ENCODE assay signal across 8 cellular contexts in the genomic region with DNA sequence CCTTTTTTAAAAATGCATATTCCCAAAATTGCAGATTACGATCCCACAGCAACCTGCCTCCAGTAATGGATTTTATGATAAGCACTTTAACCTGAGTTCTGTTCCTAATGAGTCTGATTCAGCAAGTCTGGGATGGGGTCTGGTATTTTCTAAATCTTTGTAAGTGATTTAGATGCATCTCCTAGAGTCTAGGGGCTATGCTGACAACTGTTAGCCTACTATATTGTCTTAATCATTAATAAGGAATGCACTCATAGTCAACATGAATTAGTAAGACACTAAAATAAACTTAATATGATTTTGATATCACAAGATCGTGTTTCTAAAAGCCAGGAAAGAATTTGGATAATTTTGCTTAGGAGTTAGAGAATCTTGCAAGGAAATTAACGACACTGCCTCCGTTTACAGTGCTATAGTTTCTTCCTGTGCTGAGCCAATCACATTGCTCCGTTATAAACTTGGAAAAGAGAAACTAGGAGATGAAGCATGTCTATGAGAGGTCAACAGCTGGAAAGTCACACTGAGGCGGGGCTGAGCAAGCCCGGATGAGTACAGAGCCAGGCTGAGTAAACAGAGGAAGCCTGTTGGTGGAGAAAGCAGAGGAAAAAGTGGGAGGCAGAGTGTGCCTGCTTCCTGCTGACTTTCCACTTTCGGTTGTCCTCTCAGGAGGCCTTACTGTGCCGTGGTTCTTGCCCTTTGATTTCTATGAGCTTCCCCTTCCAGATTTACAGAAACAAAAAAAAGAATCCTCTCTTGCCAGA. TPM values are rescaled to one million over a fixed set of nuclear protein-coding genes. Genes with fewer than 3 reads are reported as not detected.
A peak's percentile ranks its signal among the peaks of the same experiment; 100 is the strongest.
DNase-seq lines count a peak whose midpoint lies in the region; ATAC-seq, FAIRE-seq and TF ChIP-seq lines count a peak whose summit lies in the region.

No MANE protein-coding gene starts in this region.

- no peak overlapping the region for H3K4me3 ChIP-seq in K562

- intact Hi-C loops in K562 (cut with micrococcal nuclease) = no loop called here

- no peaks in the 10 kb centered on the region for H3K27me3 ChIP-seq in K562 (ENCODE audit: control insufficient read depth in 2 of 2, insufficient read depth in 2 of 2, low read length in 2 of 2)

- CTCF ChIA-PET in K562 (lab: Yijun Ruan, JAX; ENCODE audit: low intra/inter-chr PET ratio) = no interaction called here

- H3K27ac ChIP-seq in K562 (ENCODE audit: extremely low read depth, low read depth, low read length) = no peak overlapping the region

- 33% methylated on average over 9 of the region's 9 CpGs for WGBS in K562 (ENCODE audit: insufficient coverage, low coverage, missing lambda C conversion rate)

- H3K9ac ChIP-seq in K562 (ENCODE audit: insufficient read depth in 1 of 2, low read depth in 2 of 2, low read length in 2 of 2) = peak overlapping the region in 1 of 2 experiments; percentile 56; a peak in 1 of 4 replicates

- peaks cover 1 to 15% of the 10 kb centered on the region in 2 experiments; a peak in 3 of 5 replicates for H3K4me1 ChIP-seq in K562 (replicated peaks in 1 of 2; ENCODE audit: control insufficient read depth in 2 of 2, insufficient read depth in 2 of 2, low read length in 2 of 2)

- H4K20me1 ChIP-seq in K562 (replicated peaks; ENCODE audit: control insufficient read depth, insufficient read depth, low read length) = no peaks in the 10 kb centered on the region

- H3K79me2 ChIP-seq in K562 (ENCODE audit: control insufficient read depth, insufficient read depth, low read length) = peaks cover 18% of the 10 kb centered on the region

- H3K4me2 ChIP-seq in K562 (ENCODE audit: insufficient read depth, low read length) = 0 out of 2 replicates have a peak overlapping the region, but pooled peaks have one; percentile 23

- no peaks in the 10 kb centered on the region for H3K9me1 ChIP-seq in K562 (ENCODE audit: control insufficient read depth, insufficient read depth, low read length)

- TF ChIP-seq EP300 in K562 (IDR thresholded peaks at IDR 0.05; ENCODE audit: low read length) = no peak

- POLR2A ChIA-PET in K562 (lab: Yijun Ruan, JAX) = interaction anchor here (0.6 kb wide), 1 partner anchor 30 kb away, joined by 3 read pairs; no protein-coding TSS in a partner anchor

- H2AFZ ChIP-seq in K562 (ENCODE audit: low read depth, low read length) = peak overlapping the region; percentile 25; the same call in 1 of the 2 replicates

- DNase-seq in CD1c-positive myeloid dendritic cell (ENCODE audit: extremely low spot score) (peak; percentile 87), NCI-H187 (lab: John Stamatoyannopoulos, UW) (peak; percentile 16), K562 (ENCODE audit: extremely low read depth in 1 of 4, low spot score in 3 of 4) (peak in 2 of 4 experiments; percentile 18 to 47), smooth muscle cell of the brain vasculature (ENCODE audit: low read depth, low spot score) (peak; percentile 84), iPS-NIHi7 (ENCODE audit: extremely low spot score) (no peak)

- TF ChIP-seq RAD21 in K562 (CRISPR knock-in tag; conservative IDR thresholded peaks at IDR 0.05 in 1 of 2, IDR thresholded peaks at IDR 0.05 in 1 of 2) = no peak

- TF ChIP-seq CTCF in K562 (IDR thresholded peaks at IDR 0.05 in 2 of 3, conservative IDR thresholded peaks at IDR 0.05 in 1 of 3; ENCODE audit: insufficient read depth in 2 of 3, low read depth in 1 of 3, low read length in 3 of 3) = no peak

- in situ Hi-C loops in K562 (cut with MboI) = no loop called here

- no peaks in the 10 kb centered on the region for H3K9me3 ChIP-seq in K562 (replicated peaks; ENCODE audit: control insufficient read depth, insufficient read depth, low read depth, low read length)

- ATAC-seq in K562 (peak; percentile 52), HG02870 (IDR thresholded peaks at IDR 0.05; ENCODE audit: unreplicated experiment) (no peak), HG03135 (IDR thresholded peaks at IDR 0.05; ENCODE audit: unreplicated experiment) (no peak)

- peak; percentile 72 for FAIRE-seq in K562 (lab: Jason Lieb, UNC)
- peak; percentile 97 for FAIRE-seq in islet of Langerhans (lab: Jason Lieb, UNC)

- no peak for TF ChIP-seq POLR2A in K562 (conservative IDR thresholded peaks at IDR 0.05)

- no TSS peak for BruUV-seq in K562 (replicated peaks; lab: Mats Ljungman, UMichigan)

- no peaks in the 10 kb centered on the region for H3K36me3 ChIP-seq in K562 (ENCODE audit: control insufficient read depth, insufficient read depth, low read length)

TF ChIP-seq in K562, 482 proteins besides CTCF, POLR2A, EP300 and RAD21 (continues in another document):
- TF ChIP-seq NR2C2 (CRISPR knock-in tag; IDR thresholded peaks at IDR 0.05) (no peak), NR2C2 (tag; IDR thresholded peaks at IDR 0.05) (peak; percentile 52; the same call in 1 of the 2 replicates), ZNF316 (IDR thresholded peaks at IDR 0.05) (0 out of 2 replicates have a peak, but pooled peaks have one; percentile 6), FOXK2 (conservative IDR thresholded peaks at IDR 0.05 in 1 of 2, IDR thresholded peaks at IDR 0.05 in 1 of 2; ENCODE audit: low read depth in 2 of 2) (peak in 1 of 2 experiments; percentile 59; a peak in 2 of 4 replicates), FOXA3 (CRISPR knock-in tag; conservative IDR thresholded peaks at IDR 0.05 in 1 of 2, IDR thresholded peaks at IDR 0.05 in 1 of 2) (peak in 1 of 2 experiments; percentile 84; a peak in 3 of 4 replicates), SMAD4 (CRISPR knock-in tag; conservative IDR thresholded peaks at IDR 0.05) (no peak), STAT5B (CRISPR knock-in tag; IDR thresholded peaks at IDR 0.05) (no peak), ETV1 (tag; conservative IDR thresholded peaks at IDR 0.05; ENCODE audit: low read depth) (peak; percentile 64; the same call in 1 of the 2 replicates), TAL1 (IDR thresholded peaks at IDR 0.05) (no peak), SIX5 (IDR thresholded peaks at IDR 0.05; ENCODE audit: borderline replicate concordance in 1 of 2, insufficient read depth in 1 of 2, low read depth in 1 of 2, low read length in 2 of 2) (no peak)

RNA-seq across cellular contexts. Expression of a gene that starts 5.4 kb away (rescaled TPM):
- 31.3 and 49.9 TPM in 2 replicates for total RNA-seq in K562 (2011; cell fraction: chromatin; rRNA removed; ENCODE audit: low replicate concordance)
- total RNA-seq in K562 (2011; cell fraction: nucleolus; rRNA removed) = 18.7 and 26.6 TPM in 2 replicates
- total RNA-seq in K562 (2011; cell fraction: nucleoplasm; rRNA removed) = 35.0 and 62.6 TPM in 2 replicates
- total RNA-seq in K562 (2014; rRNA removed) (17.8 and 17.9 TPM in 2 replicates), K562 (2014; rRNA removed; fragmentation: Illumina TruSeq; extraction: Trizol) (19.3 and 20.0 TPM in 2 replicates), K562 (2015; rRNA removed; fragmentation: Illumina TruSeq; extraction: Trizol) (25.8 TPM in 2 replicates), K562 (2021) (16.6 and 18.4 TPM in 2 replicates)
- polyA plus RNA-seq in K562 (2011; rRNA removed) (17.3 and 21.0 TPM in 2 replicates), K562 (2014; fragmentation: Illumina TruSeq; extraction: Trizol) (16.9 and 18.9 TPM in 2 replicates), K562 (2014; fragmentation: Nextera tagmentation; extraction: Ambion mirVana) (1 to 10 TPM; 6.1 to 8.8 TPM), K562 (2014; rRNA removed) (10.1 and 14.9 TPM in 2 replicates)
- 5.9 and 9.0 TPM in 2 replicates for polyA plus RNA-seq in K562 (2011; cell fraction: cytosol; rRNA removed)
- polyA plus RNA-seq in K562 (2011; cell fraction: nucleus; rRNA removed) = 10.3 and 14.5 TPM in 2 replicates
- polyA plus RNA-seq in K562 (2012) = 14.0 and 25.8 TPM in 2 replicates
- polyA minus RNA-seq in K562 (2011; rRNA and poly(A)+ RNA removed) = 47.7 and 52.6 TPM in 2 replicates
- 10.3 and 19.3 TPM in 2 replicates for polyA minus RNA-seq in K562 (2011; cell fraction: cytosol; rRNA and poly(A)+ RNA removed)
- 16.0 and 24.0 TPM in 2 replicates for polyA minus RNA-seq in K562 (2011; cell fraction: nucleus; rRNA and poly(A)+ RNA removed)

RNA-seq across cellular contexts. Expression of a gene that starts 43.3 kb away (rescaled TPM):
- total RNA-seq in K562 (2011; cell fraction: chromatin; rRNA removed; ENCODE audit: low replicate concordance) = 1.3 and 1.8 TPM in 2 replicates
- total RNA-seq in K562 (2011; cell fraction: nucleolus; rRNA removed) = 0.50 and 0.66 TPM in 2 replicates
- 1.5 and 5.1 TPM in 2 replicates for total RNA-seq in K562 (2011; cell fraction: nucleoplasm; rRNA removed)
- total RNA-seq in K562 (2014; rRNA removed) (3.6 and 3.7 TPM in 2 replicates), K562 (2014; rRNA removed; fragmentation: Illumina TruSeq; extraction: Trizol) (6.4 and 7.4 TPM in 2 replicates), K562 (2015; rRNA removed; fragmentation: Illumina TruSeq; extraction: Trizol) (12.0 and 15.6 TPM in 2 replicates), K562 (2021) (3.7 and 4.8 TPM in 2 replicates)
- polyA plus RNA-seq in K562 (2011; rRNA removed) (0.38 and 4.8 TPM in 2 replicates), K562 (2014; fragmentation: Illumina TruSeq; extraction: Trizol) (5.5 and 6.9 TPM in 2 replicates), K562 (2014; fragmentation: Nextera tagmentation; extraction: Ambion mirVana) (10 to 100 TPM; 11.8 to 12.4 TPM), K562 (2014; rRNA removed) (5.0 and 5.9 TPM in 2 replicates)
- polyA plus RNA-seq in K562 (2011; cell fraction: cytosol; rRNA removed) = 1.2 TPM in 1 of 2 replicates, not detected in the other
- 0.07 and 1.3 TPM in 2 replicates for polyA plus RNA-seq in K562 (2011; cell fraction: nucleus; rRNA removed)
- polyA plus RNA-seq in K562 (2012) = 15.5 and 15.6 TPM in 2 replicates
- polyA minus RNA-seq in K562 (2011; rRNA and poly(A)+ RNA removed) = 0.27 and 3.5 TPM in 2 replicates
- 1.0 TPM in 1 of 2 replicates, not detected in the other for polyA minus RNA-seq in K562 (2011; cell fraction: cytosol; rRNA and poly(A)+ RNA removed)
- polyA minus RNA-seq in K562 (2011; cell fraction: nucleus; rRNA and poly(A)+ RNA removed) = 0.56 and 0.81 TPM in 2 replicates

RNA-seq across cellular contexts. Expression of a gene that starts 60.0 kb away (rescaled TPM):
- total RNA-seq in K562 (2011; cell fraction: chromatin; rRNA removed; ENCODE audit: low replicate concordance) = 34.2 and 138 TPM in 2 replicates
- 17.2 and 22.5 TPM in 2 replicates for total RNA-seq in K562 (2011; cell fraction: nucleolus; rRNA removed)
- 41.9 and 59.5 TPM in 2 replicates for total RNA-seq in K562 (2011; cell fraction: nucleoplasm; rRNA removed)
- total RNA-seq in K562 (2014; rRNA removed) (42.5 and 58.8 TPM in 2 replicates), K562 (2014; rRNA removed; fragmentation: Illumina TruSeq; extraction: Trizol) (94.6 and 113 TPM in 2 replicates), K562 (2015; rRNA removed; fragmentation: Illumina TruSeq; extraction: Trizol) (81.2 and 83.4 TPM in 2 replicates), K562 (2021) (67.7 and 70.2 TPM in 2 replicates)
- polyA plus RNA-seq in K562 (2011; rRNA removed) (89.3 and 115 TPM in 2 replicates), K562 (2014; fragmentation: Illumina TruSeq; extraction: Trizol) (65.0 and 70.5 TPM in 2 replicates), K562 (2014; fragmentation: Nextera tagmentation; extraction: Ambion mirVana) (10 to 100 TPM; 29.6 to 43.1 TPM), K562 (2014; rRNA removed) (55.1 and 57.5 TPM in 2 replicates)
- polyA plus RNA-seq in K562 (2011; cell fraction: cytosol; rRNA removed) = 22.1 and 40.7 TPM in 2 replicates
- 42.9 and 80.8 TPM in 2 replicates for polyA plus RNA-seq in K562 (2011; cell fraction: nucleus; rRNA removed)
- polyA plus RNA-seq in K562 (2012) = 42.6 and 50.8 TPM in 2 replicates
- polyA minus RNA-seq in K562 (2011; rRNA and poly(A)+ RNA removed) = 215 and 219 TPM in 2 replicates
- 58.7 and 70.0 TPM in 2 replicates for polyA minus RNA-seq in K562 (2011; cell fraction: cytosol; rRNA and poly(A)+ RNA removed)
- polyA minus RNA-seq in K562 (2011; cell fraction: nucleus; rRNA and poly(A)+ RNA removed) = 25.0 and 62.5 TPM in 2 replicates
